9 cellular contexts compared by ENCODE assay signal in genomic region chr1:224106568-224107281, GRCh38. TPM values are rescaled to one million over a fixed set of nuclear protein-coding genes. Genes with fewer than 3 reads are reported as not detected.
A peak's percentile ranks its signal among the peaks of the same experiment; 100 is the strongest.
DNase-seq lines count a peak whose midpoint lies in the region; ATAC-seq and TF ChIP-seq lines count a peak whose summit lies in the region.
"Had no signal": no experiment of that assay in that cellular context is flagged by ENCODE, and none has a peak within 500 bp of the region (broad histone marks: within the 10 kb centered on the region; RNA-seq: fewer than 3 reads in every experiment).

No MANE protein-coding gene starts in this region.

- H3K4me3 ChIP-seq in OCI-LY1 (ENCODE audit: low read depth, low read length, poor library complexity, severe bottlenecking) (no peak overlapping the region), choroid plexus epithelial cell (ENCODE audit: low read depth, low read length) (peak overlapping the region; percentile 19)

- peak; percentile 85 for DNase-seq in DMS53 (lab: John Stamatoyannopoulos, UW)
- peak; percentile 40 for DNase-seq in GM19240 (ENCODE audit: insufficient read length, low spot score)
- DNase-seq in choroid plexus epithelial cell (ENCODE audit: low read depth), result peak; percentile 77
- no peak for DNase-seq in naive thymus-derived CD8-positive, alpha-beta T cell
- no peak for DNase-seq in hippocampal formation (lab: John Stamatoyannopoulos, UW)
- DNase-seq: activated T-cell treated with anti-CD3 and anti-CD28 coated beads, Interleukin-2, amount 50 U/mL, for 4 hours had no signal

- POLR2A ChIA-PET in naive thymus-derived CD8-positive, alpha-beta T cell (lab: Charles Lee), result no interaction called here

- peak; percentile 83 for ATAC-seq in HG03571 (IDR thresholded peaks at IDR 0.05; ENCODE audit: unreplicated experiment)
- ATAC-seq in naive thymus-derived CD8-positive, alpha-beta T cell, result peak; percentile 52 to 70
- no peak for ATAC-seq in HG03025 (IDR thresholded peaks at IDR 0.05; ENCODE audit: low FRiP score, unreplicated experiment)

- H3K4me1 Mint-ChIP-seq in naive thymus-derived CD8-positive, alpha-beta T cell, result no peaks in the 10 kb centered on the region

- H3K79me2 ChIP-seq in OCI-LY1 (ENCODE audit: insufficient read depth, low read length), result no peaks in the 10 kb centered on the region

- peaks cover 6 to 13% (median 7%) of the 10 kb centered on the region in 5 donors for H3K27me3 Mint-ChIP-seq in naive thymus-derived CD8-positive, alpha-beta T cell

- no peaks in the 10 kb centered on the region for H3F3A ChIP-seq in OCI-LY1 (ENCODE audit: insufficient read depth, low read length)

- no peak overlapping the region for H3K9ac ChIP-seq in OCI-LY1 (ENCODE audit: low read length)

- no peaks in the 10 kb centered on the region for H3K27me3 ChIP-seq in OCI-LY1 (ENCODE audit: insufficient read depth, low read length)

- no peak overlapping the region for H3K4me3 Mint-ChIP-seq in naive thymus-derived CD8-positive, alpha-beta T cell
- H3K4me3 Mint-ChIP-seq: activated T-cell treated with anti-CD3 and anti-CD28 coated beads, Interleukin-2, amount 50 U/mL, for 4 hours had no signal

- H3K27ac ChIP-seq in OCI-LY1 (ENCODE audit: low read depth, low read length, poor library complexity, severe bottlenecking), result no peak overlapping the region

- H3K27ac Mint-ChIP-seq in naive thymus-derived CD8-positive, alpha-beta T cell, result no peak overlapping the region

- H3K36me3 Mint-ChIP-seq in naive thymus-derived CD8-positive, alpha-beta T cell, result no peaks in the 10 kb centered on the region

- no peaks in the 10 kb centered on the region for H3K9me3 Mint-ChIP-seq in naive thymus-derived CD8-positive, alpha-beta T cell
- H3K9me3 Mint-ChIP-seq: activated T-cell treated with anti-CD3 and anti-CD28 coated beads, Interleukin-2, amount 50 U/mL, for 4 hours had no signal

- H3K4me2 ChIP-seq in OCI-LY1 (ENCODE audit: low read length), result peak overlapping the region; percentile 31; the same call in 1 of the 2 replicates

- H3K4me1 ChIP-seq in OCI-LY1 (ENCODE audit: insufficient read depth, low read length, severe bottlenecking), result no peaks in the 10 kb centered on the region

- TF ChIP-seq CTCF in OCI-LY1 (IDR thresholded peaks at IDR 0.05; ENCODE audit: low read length) (peak; percentile 35; the same call in 1 of the 2 replicates), choroid plexus epithelial cell (conservative IDR thresholded peaks at IDR 0.05; ENCODE audit: low read depth, low read length) (peak; percentile 75)

- 0 out of 2 replicates have a peak, but pooled peaks cover 3% of the 10 kb centered on the region for H3K9me3 ChIP-seq in OCI-LY1 (ENCODE audit: low read length)

- H3K9me2 ChIP-seq in OCI-LY1 (ENCODE audit: low read depth, low read length), result no peaks in the 10 kb centered on the region

- H3K36me3 ChIP-seq in OCI-LY1 (ENCODE audit: insufficient read depth, low read length), result no peaks in the 10 kb centered on the region

- no peaks in the 10 kb centered on the region for H4K20me1 ChIP-seq in OCI-LY1 (ENCODE audit: insufficient read depth, low read length)

- no peak overlapping the region for H2AFZ ChIP-seq in OCI-LY1 (ENCODE audit: low read length)

RNA-seq across cellular contexts. Expression of gene FBXO28, which starts 7.2 kb away (rescaled TPM):
- total RNA-seq in naive thymus-derived CD8-positive, alpha-beta T cell, result 10 to 100 TPM; 38.8 to 45.9 TPM
- 10 to 100 TPM; 15.5 to 16.1 (median 15.9) TPM for polyA plus RNA-seq in naive thymus-derived CD8-positive, alpha-beta T cell

Comparison
In these comparisons a context has a peak if more than half of its experiments do, and no peak if none do; other contexts are left out.
1. DNase-seq: peak in DMS53 (single experiment), GM19240 (single experiment) and choroid plexus epithelial cell (single experiment); none in naive thymus-derived CD8-positive, alpha-beta T cell (0 of 10) and hippocampal formation (0 of 2).